ENCODE assay signal across 23 cellular contexts in the genomic region with DNA sequence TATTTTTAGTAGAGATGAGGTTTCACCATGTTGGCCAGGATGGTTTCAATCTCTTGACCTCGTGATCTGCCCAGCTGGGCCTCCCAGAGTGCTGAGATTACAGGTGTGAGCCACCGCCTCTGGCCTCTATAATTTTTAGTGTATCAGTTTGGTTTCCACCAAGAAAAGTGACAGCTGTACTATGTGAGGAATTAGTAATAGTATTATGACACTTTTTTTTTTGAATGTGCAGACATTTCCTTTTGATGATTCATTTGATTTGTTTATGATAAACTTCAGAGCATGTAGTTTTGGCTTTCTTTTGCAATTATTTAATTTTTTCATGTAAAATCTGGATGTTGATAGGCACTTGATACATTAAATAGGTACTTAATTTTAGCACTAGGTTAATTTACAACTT.
DNase-seq lines count a peak whose midpoint lies in the region; ATAC-seq lines count a peak whose summit lies in the region.
"Had no signal": no experiment of that assay in that cellular context is flagged by ENCODE, and none has a peak within 500 bp of the region (broad histone marks: within the 10 kb centered on the region; RNA-seq: fewer than 3 reads in every experiment).

No MANE protein-coding gene starts in this region.

- peaks cover 23% of the 10 kb centered on the region for H3K36me3 Mint-ChIP-seq in activated naive CD4-positive, alpha-beta T cell treated with anti-CD3 and anti-CD28 coated beads for 36 hours (ENCODE audit: low read depth)
- H3K36me3 Mint-ChIP-seq in T-cell: peaks cover 34% of the 10 kb centered on the region

- H3K27ac Mint-ChIP-seq in activated naive CD4-positive, alpha-beta T cell treated with anti-CD3 and anti-CD28 coated beads for 36 hours: peak overlapping the region; percentile 50
- H3K27ac Mint-ChIP-seq in T-cell: peak overlapping the region; percentile 57 to 66
- peak overlapping the region in 1 of 2 donors; percentile 53 for H3K27ac Mint-ChIP-seq in stimulated activated naive CD8-positive, alpha-beta T cell treated with anti-CD3 and anti-CD28 coated beads, Interleukin-15, amount 100 ng/mL, for 72 hours
- H3K27ac Mint-ChIP-seq: CD14-positive monocyte had no signal

- H3K4me3 Mint-ChIP-seq in activated naive CD4-positive, alpha-beta T cell treated with anti-CD3 and anti-CD28 coated beads for 36 hours: no peak overlapping the region
- H3K4me3 Mint-ChIP-seq in T-cell: no peak overlapping the region
- peak overlapping the region in 1 of 2 donors; percentile 21 for H3K4me3 Mint-ChIP-seq in stimulated activated naive CD8-positive, alpha-beta T cell treated with anti-CD3 and anti-CD28 coated beads, Interleukin-15, amount 100 ng/mL, for 72 hours
- H3K4me3 Mint-ChIP-seq: CD14-positive monocyte had no signal

- CTCF ChIA-PET in activated naive CD4-positive, alpha-beta T cell treated with anti-CD3 and anti-CD28 coated beads for 36 hours (lab: Charles Lee): interaction anchor here (0.7 to 2.9 kb wide), 5 partner anchors 12 to 355 kb away, joined by 3 to 14 read pairs (median 3); no protein-coding TSS in a partner anchor
- CTCF ChIA-PET in T-cell (lab: Charles Lee): interaction anchor here (0.7 to 1.9 kb wide), 7 partner anchors 8 to 59 kb away, joined by 3 to 9 read pairs (median 4); no protein-coding TSS in a partner anchor

- H3K4me1 Mint-ChIP-seq in activated naive CD4-positive, alpha-beta T cell treated with anti-CD3 and anti-CD28 coated beads for 36 hours (ENCODE audit: low read depth): peaks cover 45% of the 10 kb centered on the region
- peaks cover 44 to 59% (median 59%) of the 10 kb centered on the region in 3 donors for H3K4me1 Mint-ChIP-seq in T-cell
- peaks cover 58% of the 10 kb centered on the region for H3K4me1 Mint-ChIP-seq in stimulated activated naive CD8-positive, alpha-beta T cell treated with anti-CD3 and anti-CD28 coated beads, Interleukin-15, amount 100 ng/mL, for 72 hours
- H3K4me1 Mint-ChIP-seq: CD14-positive monocyte had no signal

- POLR2A ChIA-PET in T-cell (lab: Charles Lee): interaction anchor here in 1 of 2 donors (0.8 kb wide), 1 partner anchor 61 kb away, joined by 6 read pairs; the partner anchor contains the start of gene PTPN4

- DNase-seq in activated naive CD4-positive, alpha-beta T cell treated with anti-CD3 and anti-CD28 coated beads for 36 hours: peak; percentile 50
- no peak for DNase-seq in activated naive CD4-positive, alpha-beta T cell (lab: John Stamatoyannopoulos, UW)
- DNase-seq in T-cell (no peak), dermis blood vessel endothelial cell (peak; percentile 55), HK-2 (ENCODE audit: unreplicated experiment) (no peak)
- peak in 1 of 2 donors; percentile 24 for DNase-seq in stimulated activated naive CD8-positive, alpha-beta T cell treated with anti-CD3 and anti-CD28 coated beads, Interleukin-15, amount 100 ng/mL, for 72 hours
- DNase-seq in stimulated activated naive CD4-positive, alpha-beta T cell treated with Interleukin-2 at 50 U/mL for 16 hours (lab: John Stamatoyannopoulos, UW): no peak
- DNase-seq: central memory CD4-positive, alpha-beta T cell; DMS153; effector CD4-positive, alpha-beta T cell; GOT3; hippocampal formation; kidney; lower lobe of right lung; NCI-H1694; NCI-H2227 treated with DMSO at 0.1 percent for 48 hours; NCI-H82; occipital lobe; Peyer's patch; SJCRH30 had no signal

- intact Hi-C loops in activated naive CD4-positive, alpha-beta T cell treated with anti-CD3 and anti-CD28 coated beads for 36 hours (cut with micrococcal nuclease): loop anchor here (1.0 to 5.0 kb wide), 2 partner anchors 62 to 406 kb away; partner anchors contain the start of gene PTPN4

- no peaks in the 10 kb centered on the region for H3K27me3 Mint-ChIP-seq in activated naive CD4-positive, alpha-beta T cell treated with anti-CD3 and anti-CD28 coated beads for 36 hours (ENCODE audit: low read depth)
- no peaks in the 10 kb centered on the region for H3K27me3 Mint-ChIP-seq in T-cell
- H3K27me3 Mint-ChIP-seq in stimulated activated naive CD8-positive, alpha-beta T cell treated with anti-CD3 and anti-CD28 coated beads, Interleukin-15, amount 100 ng/mL, for 72 hours: no peaks in the 10 kb centered on the region

- H3K9me3 Mint-ChIP-seq in activated naive CD4-positive, alpha-beta T cell treated with anti-CD3 and anti-CD28 coated beads for 36 hours: peaks cover 10% of the 10 kb centered on the region
- peaks cover 10 to 12% (median 11%) of the 10 kb centered on the region in 3 donors for H3K9me3 Mint-ChIP-seq in T-cell
- H3K9me3 Mint-ChIP-seq in stimulated activated naive CD8-positive, alpha-beta T cell treated with anti-CD3 and anti-CD28 coated beads, Interleukin-15, amount 100 ng/mL, for 72 hours: peaks cover 11% of the 10 kb centered on the region in 2 donors

- ATAC-seq in T-cell (replicated peaks in 1 of 4): peak in 1 of 4 experiments; percentile 32
- peak; percentile 82 for ATAC-seq in stimulated activated naive CD8-positive, alpha-beta T cell treated with anti-CD3 and anti-CD28 coated beads, Interleukin-15, amount 100 ng/mL, for 72 hours
- ATAC-seq: esophagus mucosa, K562, lower lobe of right lung had no signal

Comparison
In these comparisons a context has a peak if more than half of its experiments do, and no peak if none do; other contexts are left out.
1. DNase-seq: peak in activated naive CD4-positive, alpha-beta T cell treated with anti-CD3 and anti-CD28 coated beads for 36 hours (single experiment) and dermis blood vessel endothelial cell (single experiment); none in activated naive CD4-positive, alpha-beta T cell (0 of 4), T-cell (0 of 34), HK-2 (single experiment) and stimulated activated naive CD4-positive, alpha-beta T cell treated with Interleukin-2 at 50 U/mL for 16 hours (single experiment).